In the genomic region with DNA sequence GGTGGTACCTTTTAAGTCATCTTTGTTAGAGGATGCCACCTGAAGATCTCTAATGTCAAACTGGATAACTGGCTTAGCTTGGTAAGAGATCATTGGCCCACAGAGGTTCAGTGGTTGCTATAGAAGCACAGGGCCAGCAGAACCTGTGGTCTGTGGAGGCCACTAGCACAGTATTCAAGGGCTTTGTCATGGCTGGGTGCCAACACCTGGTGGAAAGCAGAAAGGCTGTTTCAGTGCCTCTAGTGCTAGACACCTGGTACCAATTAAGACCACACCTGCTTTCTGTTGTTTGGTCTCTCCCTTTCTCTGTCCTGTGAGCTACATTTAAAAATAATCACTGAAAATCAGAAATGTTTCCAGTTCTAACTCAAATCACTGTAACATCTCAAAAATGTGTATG, we compare ENCODE assay signal across 8 cellular contexts. TPM values are rescaled to one million over a fixed set of nuclear protein-coding genes. Genes with fewer than 3 reads are reported as not detected.
DNase-seq lines count a peak whose midpoint lies in the region; ATAC-seq and TF ChIP-seq lines count a peak whose summit lies in the region.

No MANE protein-coding gene starts in this region.

- peak overlapping the region; percentile 27 to 89 (median 69) for H3K27ac Mint-ChIP-seq in naive B cell

- TF ChIP-seq POLR2A in erythroblast (IDR thresholded peaks at IDR 0.05; ENCODE audit: low read length) = no peak

- H3K27me3 Mint-ChIP-seq in naive B cell = no peaks in the 10 kb centered on the region

- peak; percentile 26 for DNase-seq in stimulated activated CD4-positive, alpha-beta T cell treated with anti-CD3 and anti-CD28 coated beads, Interleukin-15, amount 100 ng/mL, for 24 hours
- DNase-seq in stimulated activated CD4-positive, alpha-beta T cell treated with anti-CD3 and anti-CD28 coated beads, Interleukin-1b, Interleukin-23, amount 100 ng/mL, for 48 hours = no peak
- DNase-seq in NCI-H2196 treated with DMSO at 0.1 percent for 48 hours (lab: John Stamatoyannopoulos, UW; ENCODE audit: unreplicated experiment) (peak; percentile 67), naive B cell (peak; percentile 62), mesenteric fat pad (ENCODE audit: low spot score) (no peak), amniotic stem cell (lab: John Stamatoyannopoulos, UW) (no peak), erythroblast (lab: John Stamatoyannopoulos, UW) (no peak)

- ATAC-seq in HG03066 (IDR thresholded peaks at IDR 0.05; ENCODE audit: low read depth, unreplicated experiment) (peak; percentile 91), naive B cell (ENCODE audit: low read depth in 2 of 2) (peak; percentile 83 to 85)

- no peaks in the 10 kb centered on the region for H3K9me3 Mint-ChIP-seq in naive B cell

- H3K4me1 Mint-ChIP-seq in naive B cell = peaks cover 59 to 75% (median 67%) of the 10 kb centered on the region in 3 donors

- peak overlapping the region in 6 of 8 donors; percentile 24 to 78 (median 48) for H3K4me3 Mint-ChIP-seq in naive B cell

- H3K36me3 Mint-ChIP-seq in naive B cell = no peaks in the 10 kb centered on the region

RNA-seq across cellular contexts. Expression of gene PCGF5, which starts 10.0 kb away (rescaled TPM):
- 100 to 1,000 TPM in 4 of 6 donors, 10 to 100 TPM in 2; 87.8 to 137 (median 112) TPM for polyA plus RNA-seq in naive B cell (ENCODE audit: low read depth in 6 of 6)
- total RNA-seq in mesenteric fat pad = 38.6 TPM

Comparison
In these comparisons a context has a peak if more than half of its experiments do, and no peak if none do; other contexts are left out.
1. DNase-seq: peak in stimulated activated CD4-positive, alpha-beta T cell treated with anti-CD3 and anti-CD28 coated beads, Interleukin-15, amount 100 ng/mL, for 24 hours (single experiment), NCI-H2196 treated with DMSO at 0.1 percent for 48 hours (single experiment) and naive B cell (single experiment); none in stimulated activated CD4-positive, alpha-beta T cell treated with anti-CD3 and anti-CD28 coated beads, Interleukin-1b, Interleukin-23, amount 100 ng/mL, for 48 hours (single experiment), mesenteric fat pad (single experiment), amniotic stem cell (single experiment) and erythroblast (0 of 2).